17 cellular contexts compared by ENCODE assay signal in genomic region chr5:81192351-81192750, GRCh38. TPM values are rescaled to one million over a fixed set of nuclear protein-coding genes. Genes with fewer than 3 reads are reported as not detected.
"Had no signal": no experiment of that assay in that cellular context is flagged by ENCODE, and none has a peak within 500 bp of the region (broad histone marks: within the 10 kb centered on the region; RNA-seq: fewer than 3 reads in every experiment).

No MANE protein-coding gene starts in this region.

- H3K36me3 ChIP-seq: ovary had no signal

- H3K27ac ChIP-seq: ovary, testis had no signal

- H3K9me3 Mint-ChIP-seq: activated naive CD4-positive, alpha-beta T cell treated with anti-CD3 and anti-CD28 coated beads, Interleukin-2, amount 50 U/mL, for 72 hours; activated T-cell treated with anti-CD3 and anti-CD28 coated beads, Interleukin-2, amount 50 U/mL, for 24 hours; nephron progenitor cell; stimulated activated naive CD8-positive, alpha-beta T cell treated with anti-CD3 and anti-CD28 coated beads, Interleukin-15, Interleukin-2, amounts not matched to agents 100 ng/mL and 50 ng/mL, for 24 hours; T-helper 1 cell treated with Interleukin-12 subunit alpha and Interleukin-12 subunit beta and Interleukin-4 antibody, amounts not matched to agents 30 μg/mL and 1 μg/mL, for 36 hours had no signal

- H3K36me3 Mint-ChIP-seq: activated CD8-positive, alpha-beta memory T cell treated with anti-CD3 and anti-CD28 coated beads, Interleukin-2, amount 10 ng/mL, durations not matched to agents 7 days and 5 days had no signal

- ATAC-seq: activated CD4-positive, CD25-positive, alpha-beta regulatory T cell treated with anti-CD3 and anti-CD28 coated beads, Interleukin-2, amount 50 U/mL, for 24 hours; activated CD8-positive, alpha-beta memory T cell treated with anti-CD3 and anti-CD28 coated beads, Interleukin-2, amount 10 ng/mL, durations not matched to agents 7 days and 5 days; activated naive CD4-positive, alpha-beta T cell treated with anti-CD3 and anti-CD28 coated beads, Interleukin-2, amount 50 U/mL, for 72 hours; esophagus mucosa; left colon had no signal

- H3K9me3 ChIP-seq: ovary, testis had no signal

- DNase-seq: activated CD8-positive, alpha-beta memory T cell treated with anti-CD3 and anti-CD28 coated beads, Interleukin-2, amount 10 ng/mL, durations not matched to agents 7 days and 5 days; activated effector memory CD4-positive, alpha-beta T cell treated with anti-CD3 and anti-CD28 coated beads, Interleukin-2, amount 50 U/mL, for 16 hours; activated T-cell treated with anti-CD3 and anti-CD28 coated beads, Interleukin-2, amount 50 U/mL, for 24 hours; hypothalamus; left colon; nephron progenitor cell; ovary; stimulated activated CD4-positive, alpha-beta T cell treated with anti-CD3 and anti-CD28 coated beads, Interleukin-15, amount 100 ng/mL, for 24 hours; stimulated activated CD4-positive, alpha-beta T cell treated with anti-CD3 and anti-CD28 coated beads, Interleukin-4, amount 100 ng/mL, for 24 hours; testis had no signal

- H3K27ac Mint-ChIP-seq: activated CD8-positive, alpha-beta memory T cell treated with anti-CD3 and anti-CD28 coated beads, Interleukin-2, amount 10 ng/mL, durations not matched to agents 7 days and 5 days; activated T-cell treated with anti-CD3 and anti-CD28 coated beads, Interleukin-2, amount 50 U/mL, for 24 hours; nephron progenitor cell; stimulated activated naive CD8-positive, alpha-beta T cell treated with anti-CD3 and anti-CD28 coated beads, Interleukin-15, Interleukin-2, amounts not matched to agents 100 ng/mL and 50 ng/mL, for 24 hours; T-helper 1 cell treated with Interleukin-12 subunit alpha and Interleukin-12 subunit beta and Interleukin-4 antibody, amounts not matched to agents 30 μg/mL and 1 μg/mL, for 36 hours had no signal

- H3K4me3 ChIP-seq: ovary, testis had no signal

- H3K27me3 Mint-ChIP-seq: activated CD8-positive, alpha-beta memory T cell treated with anti-CD3 and anti-CD28 coated beads, Interleukin-2, amount 10 ng/mL, durations not matched to agents 7 days and 5 days; activated T-cell treated with anti-CD3 and anti-CD28 coated beads, Interleukin-2, amount 50 U/mL, for 24 hours; stimulated activated naive CD8-positive, alpha-beta T cell treated with anti-CD3 and anti-CD28 coated beads, Interleukin-15, Interleukin-2, amounts not matched to agents 100 ng/mL and 50 ng/mL, for 24 hours had no signal

- H3K4me3 Mint-ChIP-seq: activated CD8-positive, alpha-beta memory T cell treated with anti-CD3 and anti-CD28 coated beads, Interleukin-2, amount 10 ng/mL, durations not matched to agents 7 days and 5 days; activated T-cell treated with anti-CD3 and anti-CD28 coated beads, Interleukin-2, amount 50 U/mL, for 24 hours; nephron progenitor cell; stimulated activated naive CD8-positive, alpha-beta T cell treated with anti-CD3 and anti-CD28 coated beads, Interleukin-15, Interleukin-2, amounts not matched to agents 100 ng/mL and 50 ng/mL, for 24 hours; T-helper 1 cell treated with Interleukin-12 subunit alpha and Interleukin-12 subunit beta and Interleukin-4 antibody, amounts not matched to agents 30 μg/mL and 1 μg/mL, for 36 hours had no signal

- H3K27me3 ChIP-seq: ovary, testis had no signal

RNA-seq across cellular contexts. Expression of gene CKMT2, which starts 40.8 kb away (rescaled TPM):
- total RNA-seq: activated CD8-positive, alpha-beta memory T cell treated with anti-CD3 and anti-CD28 coated beads, Interleukin-2, amount 10 ng/mL, durations not matched to agents 7 days and 5 days; bronchial epithelial cell; chondrocyte had no signal
